Comparison of ENCODE assay signal across 9 cellular contexts in genomic region chr12:68497112-68497511, GRCh38.
DNase-seq lines count a peak whose midpoint lies in the region; ATAC-seq lines count a peak whose summit lies in the region.
"Had no signal": no experiment of that assay in that cellular context is flagged by ENCODE, and none has a peak within 500 bp of the region (broad histone marks: within the 10 kb centered on the region; RNA-seq: fewer than 3 reads in every experiment).

No MANE protein-coding gene starts in this region.

- peak overlapping the region; percentile 94 for H3K27ac Mint-ChIP-seq in activated T-cell treated with anti-CD3 and anti-CD28 coated beads, Interleukin-2, amount 50 U/mL, for 24 hours
- H3K27ac Mint-ChIP-seq in activated T-helper 17 cell treated with anti-CD3 and anti-CD28 coated beads, Interleukin-2, amount 50 U/mL, for 72 hours: peak overlapping the region; percentile 97
- H3K27ac Mint-ChIP-seq in stimulated activated memory B cell treated with anti-CD40 and anti-IgM and Interleukin-4, amounts not matched to agents 10 μg/mL and 1 μg/mL and 100 μg/mL, for 72 hours: peak overlapping the region; percentile 44

- H3K4me1 Mint-ChIP-seq in activated T-cell treated with anti-CD3 and anti-CD28 coated beads, Interleukin-2, amount 50 U/mL, for 24 hours (ENCODE audit: low read depth): peaks cover 38% of the 10 kb centered on the region
- peaks cover 20% of the 10 kb centered on the region for H3K4me1 Mint-ChIP-seq in activated T-helper 17 cell treated with anti-CD3 and anti-CD28 coated beads, Interleukin-2, amount 50 U/mL, for 72 hours
- H3K4me1 Mint-ChIP-seq in stimulated activated memory B cell treated with anti-CD40 and anti-IgM and Interleukin-4, amounts not matched to agents 10 μg/mL and 1 μg/mL and 100 μg/mL, for 72 hours: peaks cover 26% of the 10 kb centered on the region

- H3K4me3 Mint-ChIP-seq in activated T-cell treated with anti-CD3 and anti-CD28 coated beads, Interleukin-2, amount 50 U/mL, for 24 hours: peak overlapping the region; percentile 53
- H3K4me3 Mint-ChIP-seq in activated T-helper 17 cell treated with anti-CD3 and anti-CD28 coated beads, Interleukin-2, amount 50 U/mL, for 72 hours: peak overlapping the region; percentile 78
- H3K4me3 Mint-ChIP-seq in stimulated activated memory B cell treated with anti-CD40 and anti-IgM and Interleukin-4, amounts not matched to agents 10 μg/mL and 1 μg/mL and 100 μg/mL, for 72 hours: peak overlapping the region; percentile 18

- no peaks in the 10 kb centered on the region for H3K27me3 Mint-ChIP-seq in activated T-cell treated with anti-CD3 and anti-CD28 coated beads, Interleukin-2, amount 50 U/mL, for 24 hours
- no peaks in the 10 kb centered on the region for H3K27me3 Mint-ChIP-seq in activated T-helper 17 cell treated with anti-CD3 and anti-CD28 coated beads, Interleukin-2, amount 50 U/mL, for 72 hours
- peaks cover 9% of the 10 kb centered on the region for H3K27me3 Mint-ChIP-seq in stimulated activated memory B cell treated with anti-CD40 and anti-IgM and Interleukin-4, amounts not matched to agents 10 μg/mL and 1 μg/mL and 100 μg/mL, for 72 hours

- DNase-seq in activated T-cell treated with anti-CD3 and anti-CD28 coated beads, Interleukin-2, amount 50 U/mL, for 24 hours: no peak
- DNase-seq in activated T-cell treated with anti-CD3 and anti-CD28 coated beads for 4 hours (no peak), DMS 273 treated with DMSO at 0.1 percent for 48 hours (lab: John Stamatoyannopoulos, UW) (no peak), NCI-H2196 treated with DMSO at 0.1 percent for 48 hours (lab: John Stamatoyannopoulos, UW; ENCODE audit: unreplicated experiment) (no peak)
- DNase-seq: stimulated activated CD4-positive, alpha-beta T cell treated with anti-CD3 and anti-CD28 coated beads, Interleukin-2, amount 100 ng/mL, for 24 hours had no signal

- no peaks in the 10 kb centered on the region for H3K9me3 Mint-ChIP-seq in activated T-cell treated with anti-CD3 and anti-CD28 coated beads, Interleukin-2, amount 50 U/mL, for 24 hours
- H3K9me3 Mint-ChIP-seq in activated T-helper 17 cell treated with anti-CD3 and anti-CD28 coated beads, Interleukin-2, amount 50 U/mL, for 72 hours: no peaks in the 10 kb centered on the region
- no peaks in the 10 kb centered on the region for H3K9me3 Mint-ChIP-seq in stimulated activated memory B cell treated with anti-CD40 and anti-IgM and Interleukin-4, amounts not matched to agents 10 μg/mL and 1 μg/mL and 100 μg/mL, for 72 hours

- no peaks in the 10 kb centered on the region for H3K36me3 Mint-ChIP-seq in activated T-cell treated with anti-CD3 and anti-CD28 coated beads, Interleukin-2, amount 50 U/mL, for 24 hours (ENCODE audit: low read depth)
- H3K36me3 Mint-ChIP-seq in activated T-helper 17 cell treated with anti-CD3 and anti-CD28 coated beads, Interleukin-2, amount 50 U/mL, for 72 hours (ENCODE audit: low read depth): peaks cover 6% of the 10 kb centered on the region
- no peaks in the 10 kb centered on the region for H3K36me3 Mint-ChIP-seq in stimulated activated memory B cell treated with anti-CD40 and anti-IgM and Interleukin-4, amounts not matched to agents 10 μg/mL and 1 μg/mL and 100 μg/mL, for 72 hours

- peak; percentile 69 for ATAC-seq in HG02885 (IDR thresholded peaks at IDR 0.05; ENCODE audit: poor library complexity, unreplicated experiment)
- peak; percentile 88 for ATAC-seq in activated T-helper 17 cell treated with anti-CD3 and anti-CD28 coated beads, Interleukin-2, amount 50 U/mL, for 72 hours (replicated peaks)
- ATAC-seq in stimulated activated memory B cell treated with anti-CD40 and anti-IgM and Interleukin-4, amounts not matched to agents 10 μg/mL and 1 μg/mL and 100 μg/mL, for 72 hours: peak; percentile 62
- ATAC-seq in HG02623 (IDR thresholded peaks at IDR 0.05; ENCODE audit: unreplicated experiment): no peak

Comparison
In these comparisons a context has a peak if more than half of its experiments do, and no peak if none do; other contexts are left out.
1. H3K27ac Mint-ChIP-seq: peak in every context shown above with its lines; median percentile 97 in activated T-helper 17 cell treated with anti-CD3 and anti-CD28 coated beads, Interleukin-2, amount 50 U/mL, for 72 hours; 94 in activated T-cell treated with anti-CD3 and anti-CD28 coated beads, Interleukin-2, amount 50 U/mL, for 24 hours; 44 in stimulated activated memory B cell treated with anti-CD40 and anti-IgM and Interleukin-4, amounts not matched to agents 10 μg/mL and 1 μg/mL and 100 μg/mL, for 72 hours.
2. H3K4me3 Mint-ChIP-seq: peak in every context shown above with its lines; median percentile 78 in activated T-helper 17 cell treated with anti-CD3 and anti-CD28 coated beads, Interleukin-2, amount 50 U/mL, for 72 hours; 53 in activated T-cell treated with anti-CD3 and anti-CD28 coated beads, Interleukin-2, amount 50 U/mL, for 24 hours; 18 in stimulated activated memory B cell treated with anti-CD40 and anti-IgM and Interleukin-4, amounts not matched to agents 10 μg/mL and 1 μg/mL and 100 μg/mL, for 72 hours.